Comparison of ENCODE assay signal across 17 cellular contexts in genomic region chr10:101319241-101319915, GRCh38. TPM values are rescaled to one million over a fixed set of nuclear protein-coding genes. Genes with fewer than 3 reads are reported as not detected.
A peak's percentile ranks its signal among the peaks of the same experiment; 100 is the strongest.
DNase-seq lines count a peak whose midpoint lies in the region; ATAC-seq, FAIRE-seq and TF ChIP-seq lines count a peak whose summit lies in the region.
"Had no signal": no experiment of that assay in that cellular context is flagged by ENCODE, and none has a peak within 500 bp of the region (broad histone marks: within the 10 kb centered on the region; RNA-seq: fewer than 3 reads in every experiment).

No MANE protein-coding gene starts in this region.

- H2BK5ac ChIP-seq in mesenchymal stem cell (ENCODE audit: low read depth, low read length, poor library complexity, severe bottlenecking) = no peak overlapping the region

- no peak overlapping the region for H3K4ac ChIP-seq in mesenchymal stem cell (ENCODE audit: low read depth in 1 of 2, low read length in 2 of 2)

- peak; percentile 36 for FAIRE-seq in bronchial epithelial cell (lab: Jason Lieb, UNC)
- FAIRE-seq: endometrium, TTC549 had no signal

- 55% methylated on average over 3 of the region's 3 CpGs for WGBS in mesenchymal stem cell

- H3K4me1 ChIP-seq in mesenchymal stem cell (ENCODE audit: control insufficient read depth, insufficient read depth, low read depth, low read length) = no peaks in the 10 kb centered on the region

- H3K4me3 ChIP-seq in bronchial epithelial cell (ENCODE audit: low read depth, low read length) (no peak overlapping the region), mesenchymal stem cell (ENCODE audit: insufficient read depth in 1 of 2, low read depth in 1 of 2, low read length in 2 of 2) (no peak overlapping the region)

- no peaks in the 10 kb centered on the region for H3K36me3 ChIP-seq in bronchial epithelial cell (ENCODE audit: control insufficient read depth, insufficient read depth, low read length)
- no peaks in the 10 kb centered on the region for H3K36me3 ChIP-seq in mesenchymal stem cell (ENCODE audit: control insufficient read depth in 1 of 2, insufficient read depth in 2 of 2, low read depth in 1 of 2, low read length in 2 of 2)

- H2BK12ac ChIP-seq in mesenchymal stem cell (ENCODE audit: low read length in 2 of 2) = no peak overlapping the region

- no peak overlapping the region for H4K8ac ChIP-seq in mesenchymal stem cell (ENCODE audit: low read length)

- no peak overlapping the region for H3K23ac ChIP-seq in mesenchymal stem cell (ENCODE audit: low read length in 2 of 2)

- H3K27me3 ChIP-seq in bronchial epithelial cell (ENCODE audit: control insufficient read depth, insufficient read depth, low read length) = peaks cover 6% of the 10 kb centered on the region
- peaks cover 58 to 69% of the 10 kb centered on the region in 2 experiments for H3K27me3 ChIP-seq in mesenchymal stem cell (ENCODE audit: control insufficient read depth in 1 of 2, insufficient read depth in 1 of 2, low read length in 2 of 2)

- no peak overlapping the region for H2AK5ac ChIP-seq in mesenchymal stem cell (ENCODE audit: low read length, severe bottlenecking)

- H4K91ac ChIP-seq in mesenchymal stem cell (ENCODE audit: low read length) = no peak overlapping the region

- ATAC-seq in GM21390 (IDR thresholded peaks at IDR 0.05; ENCODE audit: unreplicated experiment) (no peak), left lobe of liver (no peak), HG02678 (IDR thresholded peaks at IDR 0.05; ENCODE audit: unreplicated experiment) (no peak)

- H3K4me2 ChIP-seq in mesenchymal stem cell (ENCODE audit: low read length, poor library complexity, severe bottlenecking) = no peak overlapping the region
- H3K4me2 ChIP-seq: SK-N-SH had no signal

- DNase-seq in CD1c-positive myeloid dendritic cell (ENCODE audit: extremely low spot score) (peak; percentile 19), M059J (ENCODE audit: low read depth) (peak; percentile 9), bronchial epithelial cell (ENCODE audit: low read depth) (peak; percentile 52), mesenchymal stem cell (peak; percentile 10), left lobe of liver (ENCODE audit: low spot score) (no peak), NOMO-1 (lab: John Stamatoyannopoulos, UW; ENCODE audit: unreplicated experiment in 2 of 2) (no peak)
- DNase-seq: activated naive CD8-positive, alpha-beta T cell treated with anti-CD3 and anti-CD28 coated beads, Interleukin-2, amount 10 ng/mL, durations not matched to agents 7 days and 5 days; CD8-positive, alpha-beta memory T cell; foreskin melanocyte; NCI-H187; NCI-H524 treated with DMSO at 0.1 percent for 48 hours; SK-N-SH; stimulated activated CD4-positive, alpha-beta T cell treated with anti-CD3 and anti-CD28 coated beads, Interleukin-15, amount 100 ng/mL, for 24 hours had no signal

- H3K9me3 ChIP-seq in mesenchymal stem cell (ENCODE audit: control insufficient read depth, low read length) = no peaks in the 10 kb centered on the region
- H3K9me3 ChIP-seq: SK-N-SH had no signal

- no peak overlapping the region for H3K14ac ChIP-seq in mesenchymal stem cell (ENCODE audit: low read length in 2 of 2)

- H2BK120ac ChIP-seq in mesenchymal stem cell (ENCODE audit: low read depth, low read length) = no peak overlapping the region

- H3K9ac ChIP-seq in mesenchymal stem cell (ENCODE audit: low read length) = no peak overlapping the region
- H3K9ac ChIP-seq: SK-N-SH had no signal

- H3K27ac ChIP-seq in mesenchymal stem cell (ENCODE audit: low read length, poor library complexity, severe bottlenecking) = no peak overlapping the region

- H3K18ac ChIP-seq in mesenchymal stem cell (ENCODE audit: low read depth in 1 of 2, low read length in 2 of 2) = no peak overlapping the region

- TF ChIP-seq CTCF in bronchial epithelial cell (IDR thresholded peaks at IDR 0.05; ENCODE audit: insufficient read depth, low read length, severe bottlenecking) = no peak

- no peak overlapping the region for H2BK15ac ChIP-seq in mesenchymal stem cell (ENCODE audit: low read depth, poor library complexity, severe bottlenecking)

- H2AFZ ChIP-seq in mesenchymal stem cell (ENCODE audit: low read depth, low read length) = no peak overlapping the region

- no peaks in the 10 kb centered on the region for H3K79me1 ChIP-seq in mesenchymal stem cell (replicated peaks; ENCODE audit: low read length, poor library complexity, severe bottlenecking)

RNA-seq across cellular contexts. Expression of gene BTRC, which starts 34.6 kb away (rescaled TPM):
- 6.4 and 11.4 TPM in 2 replicates for total RNA-seq in M059J (2014; rRNA removed; shearing (Covaris generic))
- total RNA-seq in bronchial epithelial cell (6.8 and 9.7 TPM in 2 replicates), left lobe of liver (7.1 TPM)
- polyA plus RNA-seq in mesenchymal stem cell (2013, experiment 1 of 2) = 7.5 TPM
- 7.7 TPM for polyA plus RNA-seq in mesenchymal stem cell (2013, experiment 2 of 2)

Comparison
In these comparisons a context has a peak if more than half of its experiments do, and no peak if none do; other contexts are left out.
1. DNase-seq: peak in CD1c-positive myeloid dendritic cell (single experiment), M059J (single experiment), bronchial epithelial cell (single experiment) and mesenchymal stem cell (single experiment); none in left lobe of liver (single experiment) and NOMO-1 (0 of 2).